In the genomic region with DNA sequence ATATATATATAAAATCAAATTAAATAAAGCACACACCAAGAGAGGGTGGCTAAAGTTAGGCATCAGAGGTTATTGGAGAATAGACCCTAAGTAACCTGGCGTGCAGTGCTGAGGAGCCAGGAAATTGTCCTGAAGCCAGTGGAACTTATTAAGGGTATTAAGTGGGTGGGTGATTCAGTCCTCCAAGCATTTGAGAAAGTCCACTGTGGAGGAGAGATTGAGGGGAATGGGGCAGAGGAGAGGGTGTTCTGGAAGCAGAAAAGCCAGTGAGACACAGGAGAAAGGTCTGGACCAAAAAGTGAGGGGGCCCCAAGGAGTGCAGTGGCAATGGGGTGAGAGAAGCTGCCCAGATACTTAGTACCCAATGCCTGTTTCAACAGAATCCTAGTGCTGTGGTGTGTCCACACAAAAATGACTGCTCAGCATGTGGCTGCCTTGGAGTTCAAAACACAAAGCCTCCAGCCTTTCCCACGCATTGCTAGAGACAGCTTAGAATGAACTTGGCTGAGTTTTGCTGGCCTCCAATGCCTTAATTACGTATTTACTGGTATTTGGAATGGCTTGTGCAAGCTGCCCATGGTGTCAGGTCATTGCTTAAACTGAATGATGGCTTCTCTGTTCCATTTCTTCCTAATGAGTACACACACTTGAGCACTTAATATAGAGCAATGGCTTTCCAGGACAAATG, we compare ENCODE assay signal across 12 cellular contexts. TPM values are rescaled to one million over a fixed set of nuclear protein-coding genes. Genes with fewer than 3 reads are reported as not detected.
A peak's percentile ranks its signal among the peaks of the same experiment; 100 is the strongest.
DNase-seq lines count a peak whose midpoint lies in the region; ATAC-seq and TF ChIP-seq lines count a peak whose summit lies in the region.
"Had no signal": no experiment of that assay in that cellular context is flagged by ENCODE, and none has a peak within 500 bp of the region (broad histone marks: within the 10 kb centered on the region; RNA-seq: fewer than 3 reads in every experiment).

No MANE protein-coding gene starts in this region.

- no peak for ATAC-seq in HG02571 (IDR thresholded peaks at IDR 0.05; ENCODE audit: unreplicated experiment)
- ATAC-seq: T-cell had no signal

- no peaks in the 10 kb centered on the region for H3K4me1 ChIP-seq in testis

- H3K9me3 ChIP-seq in testis = no peaks in the 10 kb centered on the region

- 65 to 83% methylated on average over 3 of the region's 3 CpGs for WGBS in testis, 2 donors

- CTCF ChIA-PET in HEK293T (lab: Yijun Ruan, JAX) = no interaction called here

- H3K27me3 ChIP-seq in testis = no peaks in the 10 kb centered on the region

- TF ChIP-seq POLR2A in testis (IDR thresholded peaks at IDR 0.05) = no peak

- intact Hi-C loops in testis (cut with DNase I; ENCODE audit: low total_unique reads) = no loop called here

- no peak overlapping the region for H3K4me3 ChIP-seq in testis
- H3K4me3 ChIP-seq: skin epidermis had no signal

- TF ChIP-seq CTCF in testis (IDR thresholded peaks at IDR 0.05) = no peak

- no peak overlapping the region for H3K27ac ChIP-seq in testis
- H3K27ac ChIP-seq: skin epidermis had no signal

- POLR2A ChIA-PET in HEK293T (lab: Yijun Ruan, JAX) = no interaction called here

- DNase-seq in amniotic epithelial cell (ENCODE audit: low read depth) (peak; percentile 31), fibroblast of peridontal ligament (ENCODE audit: extremely low read depth) (peak; percentile 29), midbrain (lab: John Stamatoyannopoulos, UW) (peak; percentile 45), testis (peak; percentile 48), T-helper 2 cell (no peak), HEK293T (ENCODE audit: extremely low spot score) (no peak)
- DNase-seq: activated CD4-positive, alpha-beta T cell treated with anti-CD3 and anti-CD28 coated beads for 4 hours; activated T-cell treated with anti-CD3 and anti-CD28 coated beads, Interleukin-2, amount 50 U/mL, for 24 hours; NCI-H1092 treated with DMSO at 0.1 percent for 48 hours; T-cell had no signal

- no peaks in the 10 kb centered on the region for H3K36me3 ChIP-seq in testis (ENCODE audit: low read depth, missing control alignments)

TF ChIP-seq in HEK293T, 16 proteins besides CTCF, POLR2A, EP300 and RAD21:
- TF ChIP-seq FOXA1 (IDR thresholded peaks at IDR 0.05) (no peak), ELF4 (IDR thresholded peaks at IDR 0.05) (no peak), SUZ12 (IDR thresholded peaks at IDR 0.05) (no peak), NFRKB (IDR thresholded peaks at IDR 0.05) (no peak), ZNF384 (IDR thresholded peaks at IDR 0.05) (no peak), ARNT (IDR thresholded peaks at IDR 0.05) (no peak), CTBP1 (IDR thresholded peaks at IDR 0.05; ENCODE audit: borderline replicate concordance) (no peak), L3MBTL2 (conservative IDR thresholded peaks at IDR 0.05) (no peak), LEF1 (IDR thresholded peaks at IDR 0.05; ENCODE audit: borderline replicate concordance) (no peak), HDGF (IDR thresholded peaks at IDR 0.05; ENCODE audit: borderline replicate concordance) (no peak), SP1 (IDR thresholded peaks at IDR 0.05) (no peak)
- TF ChIP-seq, protein P1, sequence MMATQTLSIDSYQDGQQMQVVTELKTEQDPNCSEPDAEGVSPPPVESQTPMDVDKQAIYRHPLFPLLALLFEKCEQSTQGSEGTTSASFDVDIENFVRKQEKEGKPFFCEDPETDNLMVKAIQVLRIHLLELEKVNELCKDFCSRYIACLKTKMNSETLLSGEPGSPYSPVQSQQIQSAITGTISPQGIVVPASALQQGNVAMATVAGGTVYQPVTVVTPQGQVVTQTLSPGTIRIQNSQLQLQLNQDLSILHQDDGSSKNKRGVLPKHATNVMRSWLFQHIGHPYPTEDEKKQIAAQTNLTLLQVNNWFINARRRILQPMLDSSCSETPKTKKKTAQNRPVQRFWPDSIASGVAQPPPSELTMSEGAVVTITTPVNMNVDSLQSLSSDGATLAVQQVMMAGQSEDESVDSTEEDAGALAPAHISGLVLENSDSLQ (IDR thresholded peaks at IDR 0.05) = no peak

RNA-seq across cellular contexts. Expression of a gene that starts 44.9 kb away (rescaled TPM):
- total RNA-seq in testis = 10 to 100 TPM in 1 of 2 donors, 1 to 10 TPM in 1; 9.3 to 11.5 TPM
- 12.8 TPM for polyA plus RNA-seq in testis (ENCODE audit: insufficient read depth, low read depth, low replicate concordance)

Comparison
In these comparisons a context has a peak if more than half of its experiments do, and no peak if none do; other contexts are left out.
1. DNase-seq: peak in amniotic epithelial cell (single experiment), fibroblast of peridontal ligament (single experiment), midbrain (single experiment) and testis (single experiment); none in T-helper 2 cell (0 of 5) and HEK293T (single experiment).